Comparison of ENCODE assay signal across 1 cellular context in the genomic region with DNA sequence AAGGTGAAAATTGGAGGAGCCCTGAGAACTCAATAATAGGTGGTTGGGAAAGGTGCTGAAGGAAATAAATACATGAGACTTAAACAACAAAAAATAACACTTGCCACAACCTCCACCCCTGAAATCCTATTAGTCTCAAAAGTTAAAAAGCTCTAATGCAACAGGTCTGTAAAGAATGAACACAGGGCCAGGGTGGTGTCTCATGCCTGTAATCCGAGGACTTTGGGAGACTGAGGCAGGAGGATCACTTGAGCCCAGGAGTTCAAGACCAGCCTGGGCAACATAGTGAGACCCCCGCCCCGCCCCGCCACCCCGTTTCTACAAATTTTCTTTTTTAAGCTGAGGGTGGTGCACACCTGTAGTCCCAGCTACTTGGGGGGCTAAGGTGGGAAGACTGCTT.
TF ChIP-seq lines count a peak whose summit lies in the region.

No MANE protein-coding gene starts in this region.

TF ChIP-seq in HepG2, 621 proteins besides CTCF, POLR2A, EP300 and RAD21:
- TF ChIP-seq ZNF335 (CRISPR knock-in tag; IDR thresholded peaks at IDR 0.05), result no peak
